In the genomic region with DNA sequence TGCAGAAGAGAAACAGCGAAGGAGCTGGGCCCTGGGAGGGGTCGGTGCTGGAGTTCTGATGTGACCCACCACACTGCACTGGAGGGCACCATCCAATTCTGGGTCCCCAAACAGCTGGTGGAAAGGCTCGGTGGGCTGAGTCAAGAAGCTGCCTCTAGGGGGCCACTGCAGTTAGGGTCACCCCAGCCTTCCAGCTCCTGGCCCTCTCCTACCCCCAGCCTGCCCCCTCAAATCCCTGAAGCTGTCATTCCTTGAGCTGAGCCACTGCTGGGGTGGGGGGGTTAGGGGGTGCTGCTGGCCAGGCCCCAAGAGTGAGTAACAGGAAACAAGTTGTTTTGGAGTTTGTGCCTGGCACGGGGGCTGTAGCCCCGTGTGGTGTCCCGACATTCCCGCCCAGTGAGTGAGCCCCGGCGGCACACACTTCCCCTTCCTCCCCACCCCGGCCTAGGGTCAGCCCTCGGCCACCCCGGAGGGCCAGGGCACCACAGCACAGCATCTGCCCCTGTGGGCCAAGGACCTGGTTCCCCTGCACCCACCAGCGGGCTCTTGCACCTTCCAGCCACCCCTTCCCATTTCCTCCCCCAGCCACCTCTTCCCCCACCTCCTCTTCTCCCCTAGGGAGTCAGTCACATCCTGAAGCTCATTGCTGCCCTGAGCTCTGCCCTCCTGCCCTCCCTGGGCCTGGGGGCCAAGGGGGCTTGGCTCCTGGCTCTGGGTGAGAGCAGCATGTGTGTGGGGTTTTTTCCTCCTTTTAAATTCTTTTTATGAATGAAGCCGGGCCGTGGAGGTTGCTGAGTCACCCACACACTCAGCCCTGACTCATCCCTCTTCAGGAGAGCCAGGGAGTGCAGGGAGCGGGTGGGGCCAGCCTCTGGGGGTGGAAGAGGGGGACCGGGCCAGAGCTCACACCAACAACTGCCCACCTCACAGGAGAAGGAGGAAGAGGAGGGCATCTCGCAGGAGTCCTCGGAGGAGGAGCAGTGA, we compare ENCODE assay signal across 8 cellular contexts. TPM values are rescaled to one million over a fixed set of nuclear protein-coding genes. Genes with fewer than 3 reads are reported as not detected.
A peak's percentile ranks its signal among the peaks of the same experiment; 100 is the strongest.
DNase-seq lines count a peak whose midpoint lies in the region; ATAC-seq and TF ChIP-seq lines count a peak whose summit lies in the region.

No MANE protein-coding gene starts in this region.

- CTCF ChIA-PET in Panc1 (lab: Charles Lee): interaction anchor here (0.6 to 1.3 kb wide), 6 partner anchors 30 to 402 kb away, joined by 3 to 10 read pairs (median 6); no protein-coding TSS in a partner anchor

- H3K4me3 ChIP-seq in Panc1 (ENCODE audit: low read depth in 2 of 2, low read length in 2 of 2): no peak overlapping the region

- no TSS peak for BruUV-seq in Panc1 (replicated peaks; lab: Mats Ljungman, UMichigan)

- POLR2A ChIA-PET in Panc1 (lab: Charles Lee): interaction anchor here (0.6 to 0.8 kb wide), 3 partner anchors 26 to 183 kb away, joined by 5 to 19 read pairs (median 8); no protein-coding TSS in a partner anchor

- peak; percentile 77 for TF ChIP-seq CTCF in Panc1 (IDR thresholded peaks at IDR 0.05)

- intact Hi-C loops in Panc1 (cut with micrococcal nuclease; ENCODE audit: unreplicated experiment): loop anchor here (5.0 kb wide), 1 partner anchor 47 kb away; no protein-coding TSS in a partner anchor
- intact Hi-C loops in left ventricle myocardium superior (cut with micrococcal nuclease): no loop called here

- ATAC-seq in Panc1 (peak; percentile 64), left ventricle myocardium superior (peak; percentile 7)

- DNase-seq in activated gamma-delta T cell treated with anti-CD3 and anti-CD28 coated beads, Interleukin-2, amount 50 U/mL, for 16 hours (ENCODE audit: low read depth): peak; percentile 30
- no peak for DNase-seq in activated gamma-delta T cell (lab: John Stamatoyannopoulos, UW)
- no peak for DNase-seq in Panc1 (ENCODE audit: low read depth, low spot score)
- DNase-seq in amniotic stem cell (lab: John Stamatoyannopoulos, UW): peak; percentile 87
- peak; percentile 65 for DNase-seq in left ventricle myocardium superior
- DNase-seq in stimulated activated CD4-positive, alpha-beta T cell treated with anti-CD3 and anti-CD28 coated beads, Interleukin-15, amount 100 ng/mL, for 24 hours: peak; percentile 82
- no peak for DNase-seq in NCI-H2029 treated with DMSO at 0.1 percent for 48 hours (lab: John Stamatoyannopoulos, UW)
- DNase-seq in middle frontal gyrus (ENCODE audit: extremely low spot score, low spot score): no peak

- H3K36me3 ChIP-seq in Panc1 (ENCODE audit: control insufficient read depth, insufficient read depth, low read length): peaks cover 4% of the 10 kb centered on the region; the same call in 1 of the 2 replicates

- peak overlapping the region; percentile 90 for H3K27ac ChIP-seq in Panc1 (ENCODE audit: low read length)

- H3K4me1 ChIP-seq in Panc1 (ENCODE audit: control insufficient read depth, insufficient read depth, low read length): peaks cover 83% of the 10 kb centered on the region

- H3K27me3 ChIP-seq in Panc1 (ENCODE audit: control insufficient read depth, insufficient read depth, low read length): no peaks in the 10 kb centered on the region

- in situ Hi-C loops in Panc1 (cut with HindIII; ENCODE audit: low pct_unique_long_range_greater_than_20kb, low sequenced_read_pairs): no loop called here

- H3K9me3 ChIP-seq in Panc1 (ENCODE audit: control insufficient read depth, insufficient read depth, low read depth, low read length): no peaks in the 10 kb centered on the region

RNA-seq across cellular contexts. Expression of gene SMIM29, which starts 4.6 kb away (rescaled TPM):
- total RNA-seq in Panc1 (2021; ENCODE audit: unreplicated experiment) (35.6 TPM), left ventricle myocardium superior (19.7 TPM)
- 43.7 TPM for polyA plus RNA-seq in Panc1 (2012; ENCODE audit: insufficient read length)

RNA-seq across cellular contexts. Expression of gene HMGA1, which starts 7.5 kb away (rescaled TPM):
- total RNA-seq in Panc1 (2021; ENCODE audit: unreplicated experiment) (444 TPM), left ventricle myocardium superior (51.9 TPM)
- 488 TPM for polyA plus RNA-seq in Panc1 (2012; ENCODE audit: insufficient read length)

Comparison
In these comparisons a context has a peak if more than half of its experiments do, and no peak if none do; other contexts are left out.
1. DNase-seq: peak in activated gamma-delta T cell treated with anti-CD3 and anti-CD28 coated beads, Interleukin-2, amount 50 U/mL, for 16 hours (single experiment), amniotic stem cell (single experiment), left ventricle myocardium superior (single experiment) and stimulated activated CD4-positive, alpha-beta T cell treated with anti-CD3 and anti-CD28 coated beads, Interleukin-15, amount 100 ng/mL, for 24 hours (single experiment); none in activated gamma-delta T cell (single experiment), Panc1 (single experiment), NCI-H2029 treated with DMSO at 0.1 percent for 48 hours (single experiment) and middle frontal gyrus (single experiment).